ENCODE assay signal across 8 cellular contexts in the genomic region with DNA sequence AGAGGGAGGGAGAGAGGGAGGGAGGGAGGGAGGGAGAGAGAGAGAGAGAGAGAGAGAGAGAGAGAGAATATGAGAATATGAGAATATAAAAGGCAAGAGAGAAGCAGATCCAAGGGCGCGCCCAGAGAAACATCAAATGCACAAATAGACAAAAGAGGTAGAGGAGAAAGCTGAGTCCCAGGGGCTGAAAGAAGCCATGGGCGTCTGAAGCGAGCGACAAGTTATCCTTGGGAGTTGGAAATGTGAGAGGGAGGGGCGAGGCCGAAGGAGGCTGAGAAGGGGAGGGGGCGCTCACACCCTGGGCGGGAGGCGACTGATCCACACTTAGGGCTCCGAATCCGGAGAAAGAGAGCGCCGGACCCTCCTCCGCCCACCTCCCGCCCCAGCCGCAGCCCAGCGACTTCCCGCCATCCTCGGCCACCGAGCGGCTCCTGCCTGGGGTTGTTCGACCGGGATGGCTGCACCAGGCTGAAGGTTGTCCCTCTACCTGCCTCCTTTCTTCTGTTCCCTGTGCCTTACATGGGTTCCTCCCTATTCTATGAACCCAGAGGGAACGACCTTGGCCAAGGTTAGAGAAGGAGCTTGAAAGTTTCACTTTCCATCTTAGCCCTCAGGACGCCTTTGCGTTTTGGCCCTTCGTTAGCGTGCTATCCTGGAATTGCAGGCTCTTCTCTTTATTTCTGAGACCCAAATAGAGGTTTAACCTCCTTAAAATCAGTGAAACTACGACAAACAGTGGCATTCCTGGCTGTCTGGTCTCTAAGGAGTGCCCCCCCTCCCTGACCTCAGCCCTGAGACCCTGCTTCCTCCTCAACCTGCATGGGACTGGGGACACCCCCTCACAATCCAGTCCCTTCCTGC. TPM values are rescaled to one million over a fixed set of nuclear protein-coding genes. Genes with fewer than 3 reads are reported as not detected.
DNase-seq lines count a peak whose midpoint lies in the region; ATAC-seq and TF ChIP-seq lines count a peak whose summit lies in the region.

No MANE protein-coding gene starts in this region.

- no peaks in the 10 kb centered on the region for H3K9me3 Mint-ChIP-seq in HFFc6

- H4K20me1 ChIP-seq in BLaER1 = peaks cover 56% of the 10 kb centered on the region

- peak overlapping the region; percentile 41 for H3K4me2 ChIP-seq in BLaER1

- peak; percentile 67 for ATAC-seq in mucosa of descending colon
- ATAC-seq in HG03571 (IDR thresholded peaks at IDR 0.05; ENCODE audit: unreplicated experiment) = no peak
- no peak for ATAC-seq in HG02938 (IDR thresholded peaks at IDR 0.05; ENCODE audit: unreplicated experiment)

- peaks cover 6% of the 10 kb centered on the region; the same call in 1 of the 2 replicates for H3K4me1 Mint-ChIP-seq in HFFc6 (ENCODE audit: low read depth)

- DNase-seq in HFFc6 (no peak), astrocyte of the spinal cord (ENCODE audit: low read depth, low spot score) (peak; percentile 30), mucosa of descending colon (peak; percentile 60 to 72 (median 71)), HPDE6-E6E7 (ENCODE audit: extremely low spot score) (no peak), Kasumi-1 (lab: John Stamatoyannopoulos, UW) (no peak)

- H3K4me1 ChIP-seq in BLaER1 (peaks cover 13% of the 10 kb centered on the region), mucosa of descending colon (ENCODE audit: low read depth) (no peaks in the 10 kb centered on the region)

- TF ChIP-seq CTCF in HFFc6 (IDR thresholded peaks at IDR 0.05) = no peak
- TF ChIP-seq CTCF in astrocyte of the spinal cord (IDR thresholded peaks at IDR 0.05; ENCODE audit: low read depth, low read length) = no peak
- no peak for TF ChIP-seq CTCF in mucosa of descending colon (IDR thresholded peaks at IDR 0.05)

- peak overlapping the region; percentile 71; the same call in 1 of the 2 replicates for H3K4me3 Mint-ChIP-seq in HFFc6

- peaks cover 70% of the 10 kb centered on the region for H3K27me3 Mint-ChIP-seq in HFFc6 (ENCODE audit: insufficient read depth)

- intact Hi-C loops in mucosa of descending colon (cut with DNase I, micrococcal nuclease) = no loop called here

- H3K9ac ChIP-seq in BLaER1 = no peak overlapping the region

- H3K27ac Mint-ChIP-seq in HFFc6 = no peak overlapping the region

- H3K27me3 ChIP-seq in BLaER1 = peaks cover 82% of the 10 kb centered on the region

- H3K9me3 ChIP-seq in BLaER1 = 0 out of 2 replicates have a peak, but pooled peaks cover 3% of the 10 kb centered on the region
- H3K9me3 ChIP-seq in mucosa of descending colon = no peaks in the 10 kb centered on the region

- no peaks in the 10 kb centered on the region for H3K36me3 Mint-ChIP-seq in HFFc6 (ENCODE audit: low read depth)

- no peak overlapping the region for H3K27ac ChIP-seq in BLaER1

- in situ Hi-C loops in astrocyte of the spinal cord (cut with HindIII; ENCODE audit: low sequenced_read_pairs) = no loop called here

- H3K4me3 ChIP-seq in BLaER1 (peak overlapping the region; percentile 40; the same call in 1 of the 2 replicates), astrocyte of the spinal cord (ENCODE audit: low read depth, low read length) (peak overlapping the region; percentile 48), mucosa of descending colon (peak overlapping the region; percentile 45)

- no peaks in the 10 kb centered on the region for H3K36me3 ChIP-seq in BLaER1
- H3K36me3 ChIP-seq in mucosa of descending colon (ENCODE audit: low read depth) = no peaks in the 10 kb centered on the region

RNA-seq across cellular contexts. Expression of gene HOXB9, which starts 21.2 kb away (rescaled TPM):
- not detected for total RNA-seq in HFFc6 (2021; fragmentation: NEBNext Ultra II Directional; extraction: Animal tissue kit (Norgen Biotek cat#: 25700))
- total RNA-seq in mucosa of descending colon = 10 to 100 TPM; 40.1 to 78.4 (median 41.5) TPM

RNA-seq across cellular contexts. Expression of gene HOXB8, which starts 32.2 kb away (rescaled TPM):
- total RNA-seq in HFFc6 (2021; fragmentation: NEBNext Ultra II Directional; extraction: Animal tissue kit (Norgen Biotek cat#: 25700)) = not detected
- 1 to 10 TPM; 4.2 to 7.5 (median 5.6) TPM for total RNA-seq in mucosa of descending colon

RNA-seq across cellular contexts. Expression of gene HOXB7, which starts 36.5 kb away (rescaled TPM):
- not detected for total RNA-seq in HFFc6 (2021; fragmentation: NEBNext Ultra II Directional; extraction: Animal tissue kit (Norgen Biotek cat#: 25700))
- total RNA-seq in mucosa of descending colon = 10 to 100 TPM; 10.9 to 29.1 (median 22.4) TPM

RNA-seq across cellular contexts. Expression of gene HOXB6, which starts 42.5 kb away (rescaled TPM):
- not detected for total RNA-seq in HFFc6 (2021; fragmentation: NEBNext Ultra II Directional; extraction: Animal tissue kit (Norgen Biotek cat#: 25700))
- 10 to 100 TPM; 41.3 to 68.8 (median 50.9) TPM for total RNA-seq in mucosa of descending colon

RNA-seq across cellular contexts. Expression of gene HOXB5, which starts 53.8 kb away (rescaled TPM):
- total RNA-seq in HFFc6 (2021; fragmentation: NEBNext Ultra II Directional; extraction: Animal tissue kit (Norgen Biotek cat#: 25700)) = not detected
- 10 to 100 TPM; 16.2 to 29.3 (median 19.9) TPM for total RNA-seq in mucosa of descending colon

Comparison
In these comparisons a context has a peak if more than half of its experiments do, and no peak if none do; other contexts are left out.
1. DNase-seq: peak in astrocyte of the spinal cord (single experiment) and mucosa of descending colon (3 of 3); none in HFFc6 (single experiment), HPDE6-E6E7 (single experiment) and Kasumi-1 (0 of 2).
2. RNA of gene HOXB9, which starts 21.2 kb away (total RNA-seq): 40.1 to 78.4 TPM in mucosa of descending colon; not detected in HFFc6; every median in the first group is over 10 times any median in the second.
3. RNA of gene HOXB8, which starts 32.2 kb away (total RNA-seq): 4.2 to 7.5 TPM in mucosa of descending colon; not detected in HFFc6; every median in the first group is over 4 times any median in the second.
4. RNA of gene HOXB7, which starts 36.5 kb away (total RNA-seq): 10.9 to 29.1 TPM in mucosa of descending colon; not detected in HFFc6; every median in the first group is over 10 times any median in the second.
5. Peak in every context shown above with its lines, with median percentiles within 50 percentile points of each other: H3K4me3 ChIP-seq.